ENCODE assay signal across 9 cellular contexts in the genomic region with DNA sequence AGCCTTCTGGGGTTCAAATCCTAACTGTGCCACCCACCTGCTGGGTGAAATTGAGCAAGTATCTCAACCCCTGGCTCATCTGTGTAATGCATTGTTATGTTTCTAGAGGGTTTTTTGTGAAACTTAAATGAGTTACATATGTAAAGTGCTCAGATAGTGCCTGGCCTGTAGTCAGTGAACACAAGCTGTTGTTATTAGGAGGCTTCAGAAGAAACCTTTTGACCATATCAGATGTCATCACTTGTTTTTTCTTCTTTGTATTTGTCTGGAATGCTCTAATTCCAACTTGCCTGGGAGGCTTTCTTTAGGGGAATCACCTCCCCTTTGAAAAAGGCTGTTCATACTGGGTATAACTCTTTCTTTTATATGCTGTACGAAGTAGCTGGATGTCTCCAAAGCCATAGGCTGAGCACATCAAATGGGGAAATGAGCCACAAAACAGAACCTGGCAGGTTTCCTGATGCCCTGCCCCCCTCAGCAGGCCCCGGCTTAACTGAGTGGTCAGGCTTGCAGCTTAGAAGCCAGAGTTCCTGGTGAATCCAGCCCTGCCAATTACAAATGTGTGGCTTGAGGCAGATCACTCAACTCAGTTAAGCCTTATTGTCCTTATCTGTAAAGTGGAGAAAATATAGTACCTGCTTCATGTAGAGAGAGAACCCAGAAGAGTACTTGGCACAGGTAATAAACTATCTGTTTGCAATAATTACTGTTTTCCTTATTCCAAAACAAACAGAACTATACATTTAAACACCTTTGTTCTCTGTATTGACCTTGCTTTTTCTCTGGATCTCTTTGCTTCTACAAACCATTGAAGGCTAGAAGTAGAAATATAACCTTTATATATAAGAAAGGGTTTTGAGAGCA.
A peak's percentile ranks its signal among the peaks of the same experiment; 100 is the strongest.
DNase-seq lines count a peak whose midpoint lies in the region; ATAC-seq lines count a peak whose summit lies in the region.
"Had no signal": no experiment of that assay in that cellular context is flagged by ENCODE, and none has a peak within 500 bp of the region (broad histone marks: within the 10 kb centered on the region; RNA-seq: fewer than 3 reads in every experiment).

No MANE protein-coding gene starts in this region.

- peaks cover 79% of the 10 kb centered on the region for H3K4me1 Mint-ChIP-seq in activated naive CD8-positive, alpha-beta T cell treated with anti-CD3 and anti-CD28 coated beads, Interleukin-2, amount 50 U/mL, for 24 hours

- H3K4me3 Mint-ChIP-seq in activated naive CD8-positive, alpha-beta T cell treated with anti-CD3 and anti-CD28 coated beads, Interleukin-2, amount 50 U/mL, for 24 hours: no peak overlapping the region

- no peak for ATAC-seq in activated naive CD8-positive, alpha-beta T cell treated with anti-CD3 and anti-CD28 coated beads, Interleukin-2, amount 50 U/mL, for 24 hours
- ATAC-seq in right cardiac atrium (peak; percentile 16 to 35), HG02885 (IDR thresholded peaks at IDR 0.05; ENCODE audit: poor library complexity, unreplicated experiment) (no peak), GM18519 (IDR thresholded peaks at IDR 0.05; ENCODE audit: low FRiP score, unreplicated experiment) (no peak)

- peaks cover 2% of the 10 kb centered on the region for H3K36me3 Mint-ChIP-seq in activated naive CD8-positive, alpha-beta T cell treated with anti-CD3 and anti-CD28 coated beads, Interleukin-2, amount 50 U/mL, for 24 hours (ENCODE audit: low read depth)

- no peaks in the 10 kb centered on the region for H3K27me3 Mint-ChIP-seq in activated naive CD8-positive, alpha-beta T cell treated with anti-CD3 and anti-CD28 coated beads, Interleukin-2, amount 50 U/mL, for 24 hours

- H3K27ac Mint-ChIP-seq in activated naive CD8-positive, alpha-beta T cell treated with anti-CD3 and anti-CD28 coated beads, Interleukin-2, amount 50 U/mL, for 24 hours: peak overlapping the region; percentile 67

- H3K9me3 ChIP-seq in right cardiac atrium (ENCODE audit: control insufficient read depth, low read length): no peaks in the 10 kb centered on the region
- H3K9me3 ChIP-seq: SJCRH30 had no signal

- no peaks in the 10 kb centered on the region for H3K27me3 ChIP-seq in right cardiac atrium (ENCODE audit: control insufficient read depth, insufficient read depth)
- H3K27me3 ChIP-seq: SJCRH30 had no signal

- peak overlapping the region; percentile 38 for H3K27ac ChIP-seq in right cardiac atrium (ENCODE audit: low read length)

- no peaks in the 10 kb centered on the region for H3K9me3 Mint-ChIP-seq in activated naive CD8-positive, alpha-beta T cell treated with anti-CD3 and anti-CD28 coated beads, Interleukin-2, amount 50 U/mL, for 24 hours

- peaks cover 22% of the 10 kb centered on the region for H3K4me1 ChIP-seq in right cardiac atrium (ENCODE audit: control insufficient read depth, insufficient read depth, low read length)

- intact Hi-C loops in right cardiac atrium (cut with DNase I): no loop called here

- DNase-seq in DMS 273 (lab: John Stamatoyannopoulos, UW; ENCODE audit: unreplicated experiment) (peak; percentile 54), DMS 273 treated with DMSO at 0.1 percent for 48 hours (lab: John Stamatoyannopoulos, UW) (no peak), NCI-H1417 treated with DMSO at 0.1 percent for 48 hours (lab: John Stamatoyannopoulos, UW) (peak; percentile 76), right cardiac atrium (peak in 1 of 3 donors; percentile 64), superior temporal gyrus (ENCODE audit: extremely low spot score) (peak; percentile 48)
- DNase-seq in activated naive CD8-positive, alpha-beta T cell treated with anti-CD3 and anti-CD28 coated beads, Interleukin-2, amount 50 U/mL, for 24 hours: no peak

- WGBS in right cardiac atrium: 34% methylated on average over 2 of the region's 2 CpGs

- H3K4me3 ChIP-seq in right cardiac atrium (ENCODE audit: low read length): no peak overlapping the region
- H3K4me3 ChIP-seq: SJCRH30 had no signal

Comparison
In these comparisons a context has a peak if more than half of its experiments do, and no peak if none do; other contexts are left out.
1. DNase-seq: peak in DMS 273 (single experiment), NCI-H1417 treated with DMSO at 0.1 percent for 48 hours (single experiment) and superior temporal gyrus (single experiment); none in DMS 273 treated with DMSO at 0.1 percent for 48 hours (single experiment) and activated naive CD8-positive, alpha-beta T cell treated with anti-CD3 and anti-CD28 coated beads, Interleukin-2, amount 50 U/mL, for 24 hours (single experiment).
2. ATAC-seq: peak in right cardiac atrium (2 of 2); none in activated naive CD8-positive, alpha-beta T cell treated with anti-CD3 and anti-CD28 coated beads, Interleukin-2, amount 50 U/mL, for 24 hours (single experiment), HG02885 (single experiment) and GM18519 (single experiment).